Comparison of ENCODE assay signal across 17 cellular contexts in the genomic region with DNA sequence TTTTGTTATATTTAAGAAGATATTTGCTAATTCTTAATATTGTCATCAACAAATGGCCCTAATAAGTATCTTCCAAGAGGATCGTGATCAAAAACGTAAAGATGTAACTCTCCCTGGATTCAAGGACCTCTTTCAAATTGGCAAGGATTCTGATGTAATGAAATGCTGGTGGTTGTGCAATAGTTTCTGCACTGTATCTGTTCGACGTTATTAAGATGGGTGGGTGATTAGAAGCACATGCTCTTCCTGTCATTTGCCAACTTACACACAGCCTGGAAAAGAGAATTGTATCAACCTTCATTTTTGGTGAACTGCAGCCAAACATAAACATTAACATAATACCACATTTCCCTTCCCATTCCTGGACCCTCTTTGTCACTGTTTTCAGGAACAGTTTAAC. TPM values are rescaled to one million over a fixed set of nuclear protein-coding genes. Genes with fewer than 3 reads are reported as not detected.
DNase-seq lines count a peak whose midpoint lies in the region; ATAC-seq and TF ChIP-seq lines count a peak whose summit lies in the region.
"Had no signal": no experiment of that assay in that cellular context is flagged by ENCODE, and none has a peak within 500 bp of the region (broad histone marks: within the 10 kb centered on the region; RNA-seq: fewer than 3 reads in every experiment).

No MANE protein-coding gene starts in this region.

- H3K27ac ChIP-seq in A673 (ENCODE audit: low read depth, low read length, poor library complexity, severe bottlenecking), result no peak overlapping the region
- H3K27ac ChIP-seq in SJSA1, result peak overlapping the region; percentile 69
- H3K27ac ChIP-seq: ascending aorta, coronary artery had no signal

- H3K9me3 ChIP-seq in A673 (ENCODE audit: low read depth, low read length, poor library complexity, severe bottlenecking) (no peaks in the 10 kb centered on the region), SJSA1 (replicated peaks) (0 out of 2 replicates have a peak, but pooled peaks cover 3% of the 10 kb centered on the region)
- H3K9me3 ChIP-seq: ascending aorta had no signal

- H3K4me1 ChIP-seq in A673 (ENCODE audit: insufficient read depth, low read length, poor library complexity, severe bottlenecking), result no peaks in the 10 kb centered on the region
- peaks cover 53% of the 10 kb centered on the region for H3K4me1 ChIP-seq in SJSA1 (replicated peaks)
- H3K4me1 ChIP-seq: ascending aorta had no signal

- CTCF ChIA-PET in A673 (lab: Charles Lee), result no interaction called here

- peak overlapping the region; percentile 78; the same call in 1 of the 2 replicates for H3K27ac Mint-ChIP-seq in HFFc6
- no peak overlapping the region for H3K27ac Mint-ChIP-seq in progenitor cell of endocrine pancreas

- H3K4me3 ChIP-seq in A673 (ENCODE audit: low read depth, low read length, poor library complexity, severe bottlenecking) (no peak overlapping the region), SJSA1 (no peak overlapping the region), fibroblast of the aortic adventitia (ENCODE audit: low read depth, low read length) (no peak overlapping the region)
- H3K4me3 ChIP-seq: ascending aorta, coronary artery had no signal

- H3K4me3 Mint-ChIP-seq in HFFc6 (no peak overlapping the region), progenitor cell of endocrine pancreas (ENCODE audit: low read depth) (no peak overlapping the region)

- H3K27me3 ChIP-seq in A673 (replicated peaks; ENCODE audit: insufficient read depth, low read depth, low read length, poor library complexity) (peaks cover 4% of the 10 kb centered on the region), SJSA1 (replicated peaks) (no peaks in the 10 kb centered on the region)

- intact Hi-C loops in A673 (cut with micrococcal nuclease; ENCODE audit: unreplicated experiment), result no loop called here

- H3K36me3 ChIP-seq in A673 (ENCODE audit: insufficient read depth, low read length, poor library complexity, severe bottlenecking), result no peaks in the 10 kb centered on the region
- no peaks in the 10 kb centered on the region for H3K36me3 ChIP-seq in SJSA1
- H3K36me3 ChIP-seq: ascending aorta had no signal

- H3K9me3 Mint-ChIP-seq in HFFc6, result no peaks in the 10 kb centered on the region
- no peaks in the 10 kb centered on the region for H3K9me3 Mint-ChIP-seq in progenitor cell of endocrine pancreas (ENCODE audit: low read depth)

- H3K36me3 Mint-ChIP-seq in HFFc6 (ENCODE audit: low read depth) (peaks cover 4% of the 10 kb centered on the region), progenitor cell of endocrine pancreas (ENCODE audit: insufficient read depth) (peaks cover 3% of the 10 kb centered on the region)

- BruUV-seq in A673 (replicated peaks; lab: Mats Ljungman, UMichigan), result no TSS peak

- H3K27me3 Mint-ChIP-seq in HFFc6 (ENCODE audit: insufficient read depth), result no peaks in the 10 kb centered on the region; the same call in 1 of the 2 replicates
- peaks cover 28% of the 10 kb centered on the region for H3K27me3 Mint-ChIP-seq in progenitor cell of endocrine pancreas

- H3K4me1 Mint-ChIP-seq in HFFc6 (ENCODE audit: low read depth) (peaks cover 57% of the 10 kb centered on the region), progenitor cell of endocrine pancreas (ENCODE audit: low read depth) (peaks cover 13% of the 10 kb centered on the region)

- DNase-seq in A673 (ENCODE audit: low spot score) (peak; percentile 50), HFFc6 (no peak), SJSA1 (ENCODE audit: low read depth in 1 of 2, low spot score in 2 of 2) (no peak), fibroblast of the aortic adventitia (ENCODE audit: low read depth) (peak; percentile 96), progenitor cell of endocrine pancreas (ENCODE audit: low spot score, unreplicated experiment) (no peak), glomerular visceral epithelial cell (ENCODE audit: extremely low spot score) (no peak), NCI-H524 treated with DMSO at 0.1 percent for 48 hours (lab: John Stamatoyannopoulos, UW) (no peak)
- DNase-seq: activated effector memory CD4-positive, alpha-beta T cell treated with anti-CD3 and anti-CD28 coated beads, Interleukin-2, amount 50 U/mL, for 16 hours; DMS 273 treated with DMSO at 0.1 percent for 48 hours; NCI-H1048; NCI-H2171; NK-92 treated with Interleukin-12 subunit alpha and Interleukin-12 subunit beta, amount 100 ng/mL, for 24 hours had no signal

- no peak for ATAC-seq in HG03280 (IDR thresholded peaks at IDR 0.05; ENCODE audit: unreplicated experiment)
- ATAC-seq: esophagus mucosa had no signal

- TF ChIP-seq CTCF in A673 (conservative IDR thresholded peaks at IDR 0.05; ENCODE audit: low read depth, low read length) (no peak), HFFc6 (IDR thresholded peaks at IDR 0.05) (no peak), fibroblast of the aortic adventitia (IDR thresholded peaks at IDR 0.05; ENCODE audit: insufficient read depth, low read length) (no peak), progenitor cell of endocrine pancreas (IDR thresholded peaks at IDR 0.05; ENCODE audit: unreplicated experiment) (no peak)

- POLR2A ChIA-PET in A673 (lab: Charles Lee; ENCODE audit: low non-redundant PET), result no interaction called here

RNA-seq across cellular contexts. Expression of a gene that starts 9.8 kb away (rescaled TPM):
- not detected in 2 replicates for total RNA-seq in A673 (2021)
- total RNA-seq in HFFc6 (2021; fragmentation: NEBNext Ultra II Directional; extraction: Animal tissue kit (Norgen Biotek cat#: 25700)), result 1 to 10 TPM in 5 of 6 experiments, under 1 TPM in 1; 0.74 to 3.2 (median 2.7) TPM
- total RNA-seq in SJSA1 (2014; rRNA removed; shearing (Covaris generic)), result 0.66 and 2.0 TPM in 2 replicates
- total RNA-seq in fibroblast of the aortic adventitia (ENCODE audit: low replicate concordance), result 1.3 TPM in 1 of 2 replicates, not detected in the other
- 2.0 and 2.9 TPM in 2 replicates for total RNA-seq in progenitor cell of endocrine pancreas
- total RNA-seq: HT1080 had no signal

Comparison
In these comparisons a context has a peak if more than half of its experiments do, and no peak if none do; other contexts are left out.
1. DNase-seq: peak in A673 (single experiment) and fibroblast of the aortic adventitia (single experiment); none in HFFc6 (single experiment), SJSA1 (0 of 2), progenitor cell of endocrine pancreas (single experiment), glomerular visceral epithelial cell (single experiment) and NCI-H524 treated with DMSO at 0.1 percent for 48 hours (single experiment).